Comparison of ENCODE assay signal across 12 cellular contexts in genomic region chr1:158002630-158003408, GRCh38.
A peak's percentile ranks its signal among the peaks of the same experiment; 100 is the strongest.
DNase-seq lines count a peak whose midpoint lies in the region; ATAC-seq and TF ChIP-seq lines count a peak whose summit lies in the region.
"Had no signal": no experiment of that assay in that cellular context is flagged by ENCODE, and none has a peak within 500 bp of the region (broad histone marks: within the 10 kb centered on the region; RNA-seq: fewer than 3 reads in every experiment).

No MANE protein-coding gene starts in this region.

- H3K4me1 ChIP-seq in subcutaneous abdominal adipose tissue (ENCODE audit: control insufficient read depth in 5 of 5, insufficient read depth in 5 of 5, low read length in 5 of 5), result peaks cover 11 to 96% (median 89%) of the 10 kb centered on the region in 5 donors

- peak overlapping the region in 2 of 5 donors; percentile 32 to 37 for H3K9ac ChIP-seq in subcutaneous abdominal adipose tissue (ENCODE audit: low read length in 5 of 5)

- H3K9me3 ChIP-seq in subcutaneous abdominal adipose tissue (ENCODE audit: control insufficient read depth in 5 of 5, low read length in 5 of 5), result no peaks in the 10 kb centered on the region

- no peaks in the 10 kb centered on the region for H3K4me1 Mint-ChIP-seq in effector memory CD8-positive, alpha-beta T cell (ENCODE audit: low read depth in 2 of 2)

- DNase-seq in HFF-Myc (ENCODE audit: extremely low read depth, low read depth), result peak; percentile 65
- peak; percentile 51 for DNase-seq in astrocyte of the spinal cord (ENCODE audit: low read depth, low spot score)
- peak; percentile 83 for DNase-seq in islet precursor cell
- DNase-seq in effector CD4-positive, alpha-beta T cell, result no peak
- no peak for DNase-seq in effector memory CD8-positive, alpha-beta T cell
- DNase-seq in activated CD4-positive, CD25-positive, alpha-beta regulatory T cell (lab: John Stamatoyannopoulos, UW), result no peak
- DNase-seq: activated gamma-delta T cell treated with Interleukin-2 at 50 U/mL for 16 hours, DMS79 treated with DMSO at 0.1 percent for 48 hours, NCI-H1436 treated with DMSO at 0.1 percent for 48 hours had no signal

- no peak overlapping the region for H3K4me3 Mint-ChIP-seq in effector memory CD8-positive, alpha-beta T cell
- H3K4me3 Mint-ChIP-seq: T-helper 1 cell treated with Interleukin-12 subunit alpha and Interleukin-12 subunit beta and Interleukin-4 antibody, amounts not matched to agents 30 μg/mL and 1 μg/mL, for 36 hours had no signal

- no peak for ATAC-seq in GM21786 (IDR thresholded peaks at IDR 0.05; ENCODE audit: unreplicated experiment)
- ATAC-seq in effector memory CD8-positive, alpha-beta T cell (replicated peaks), result no peak

- peak overlapping the region; percentile 64 for H3K27ac ChIP-seq in subcutaneous abdominal adipose tissue (ENCODE audit: low read depth, low read length)

- peaks cover 0 to 4% (median 3%) of the 10 kb centered on the region in 5 donors for H3K36me3 ChIP-seq in subcutaneous abdominal adipose tissue (ENCODE audit: control insufficient read depth in 5 of 5, insufficient read depth in 5 of 5, low read length in 5 of 5)

- H3K27me3 ChIP-seq in subcutaneous abdominal adipose tissue (ENCODE audit: control insufficient read depth in 5 of 5, insufficient read depth in 4 of 5, low read length in 5 of 5), result no peaks in the 10 kb centered on the region

- no peaks in the 10 kb centered on the region for H3K9me3 Mint-ChIP-seq in effector memory CD8-positive, alpha-beta T cell
- H3K9me3 Mint-ChIP-seq: T-helper 1 cell treated with Interleukin-12 subunit alpha and Interleukin-12 subunit beta and Interleukin-4 antibody, amounts not matched to agents 30 μg/mL and 1 μg/mL, for 36 hours had no signal

- no peaks in the 10 kb centered on the region for H3K36me3 Mint-ChIP-seq in effector memory CD8-positive, alpha-beta T cell (ENCODE audit: insufficient read depth)

- H3K4me3 ChIP-seq in HFF-Myc (replicated peaks; ENCODE audit: low read depth, low read length) (peak overlapping the region; percentile 19), astrocyte of the spinal cord (ENCODE audit: low read depth, low read length) (no peak overlapping the region), subcutaneous abdominal adipose tissue (ENCODE audit: low read depth in 1 of 5, low read length in 5 of 5) (no peak overlapping the region)

- H3K27me3 Mint-ChIP-seq in effector memory CD8-positive, alpha-beta T cell, result peaks cover 36 to 72% of the 10 kb centered on the region in 2 donors

- TF ChIP-seq CTCF in HFF-Myc (IDR thresholded peaks at IDR 0.05; ENCODE audit: low read depth, low read length, missing control alignments), result no peak
- TF ChIP-seq CTCF in astrocyte of the spinal cord (IDR thresholded peaks at IDR 0.05; ENCODE audit: low read depth, low read length), result no peak

- H3K27ac Mint-ChIP-seq in effector memory CD8-positive, alpha-beta T cell, result no peak overlapping the region
- H3K27ac Mint-ChIP-seq: T-helper 1 cell treated with Interleukin-12 subunit alpha and Interleukin-12 subunit beta and Interleukin-4 antibody, amounts not matched to agents 30 μg/mL and 1 μg/mL, for 36 hours had no signal

- in situ Hi-C loops in astrocyte of the spinal cord (cut with HindIII; ENCODE audit: low sequenced_read_pairs), result no loop called here

Comparison
In these comparisons a context has a peak if more than half of its experiments do, and no peak if none do; other contexts are left out.
1. DNase-seq: peak in HFF-Myc (single experiment), astrocyte of the spinal cord (single experiment) and islet precursor cell (single experiment); none in effector CD4-positive, alpha-beta T cell (single experiment), effector memory CD8-positive, alpha-beta T cell (0 of 3) and activated CD4-positive, CD25-positive, alpha-beta regulatory T cell (0 of 4).